ENCODE assay signal across 1 cellular context in the genomic region with DNA sequence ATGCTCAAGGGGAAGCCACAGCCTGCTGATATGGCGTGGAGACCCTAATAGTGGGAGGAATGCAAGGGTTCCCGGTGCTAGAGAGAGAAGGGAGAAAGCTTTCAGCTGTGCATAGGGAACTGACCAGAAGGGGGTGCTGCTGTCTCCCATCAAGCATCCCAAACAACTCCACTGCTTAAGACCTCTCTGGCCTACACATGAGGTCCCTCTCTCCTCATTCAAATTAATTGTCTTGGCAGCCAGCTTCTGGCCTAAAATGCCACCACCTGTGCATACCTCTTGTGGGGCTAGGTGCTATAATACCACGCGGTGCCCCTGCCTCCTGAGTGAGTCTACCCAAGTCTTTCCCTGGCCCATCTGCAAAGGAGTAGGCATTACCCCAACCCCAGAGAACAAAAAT.
TF ChIP-seq lines count a peak whose summit lies in the region.

No MANE protein-coding gene starts in this region.

TF ChIP-seq in H1, 55 proteins besides CTCF, POLR2A, EP300 and RAD21:
- TF ChIP-seq, protein P1, sequence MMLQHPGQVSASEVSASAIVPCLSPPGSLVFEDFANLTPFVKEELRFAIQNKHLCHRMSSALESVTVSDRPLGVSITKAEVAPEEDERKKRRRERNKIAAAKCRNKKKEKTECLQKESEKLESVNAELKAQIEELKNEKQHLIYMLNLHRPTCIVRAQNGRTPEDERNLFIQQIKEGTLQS (IDR thresholded peaks at IDR 0.05; ENCODE audit: insufficient read depth, low read depth, low read length): no peak
- TF ChIP-seq GTF2F1 (IDR thresholded peaks at IDR 0.05; ENCODE audit: borderline replicate concordance, low read depth, low read length): no peak
- no peak for TF ChIP-seq ZNF274 (IDR thresholded peaks at IDR 0.05; ENCODE audit: borderline replicate concordance, extremely low read depth, low read length)
- no peak for TF ChIP-seq RNF2 (IDR thresholded peaks at IDR 0.05; ENCODE audit: borderline replicate concordance, low read depth, low read length, missing control alignments, poor library complexity, severe bottlenecking)
- TF ChIP-seq, protein P2, sequence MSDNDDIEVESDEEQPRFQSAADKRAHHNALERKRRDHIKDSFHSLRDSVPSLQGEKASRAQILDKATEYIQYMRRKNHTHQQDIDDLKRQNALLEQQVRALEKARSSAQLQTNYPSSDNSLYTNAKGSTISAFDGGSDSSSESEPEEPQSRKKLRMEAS (IDR thresholded peaks at IDR 0.05): no peak
- no peak for TF ChIP-seq EGR1 (IDR thresholded peaks at IDR 0.05; ENCODE audit: borderline replicate concordance, low read depth, low read length)
- TF ChIP-seq SIX5 (IDR thresholded peaks at IDR 0.05; ENCODE audit: low read depth, low read length): no peak
- TF ChIP-seq FOSL1 (IDR thresholded peaks at IDR 0.05; ENCODE audit: insufficient read depth, low read depth, low read length): no peak
- TF ChIP-seq CBX8 (IDR thresholded peaks at IDR 0.05; ENCODE audit: borderline replicate concordance, low read depth, low read length): no peak
- peak; percentile 51 for TF ChIP-seq CREB1 (IDR thresholded peaks at IDR 0.05)
- 0 out of 2 replicates have a peak, but pooled peaks have one; percentile 14 for TF ChIP-seq GABPA (IDR thresholded peaks at IDR 0.05; ENCODE audit: borderline replicate concordance, insufficient read depth, low read length)
- no peak for TF ChIP-seq SP4 (IDR thresholded peaks at IDR 0.05; ENCODE audit: low read length)
- no peak for TF ChIP-seq SRF (IDR thresholded peaks at IDR 0.05; ENCODE audit: low read depth, low read length)
- TF ChIP-seq NANOG (IDR thresholded peaks at IDR 0.05; ENCODE audit: insufficient read depth, low read depth, low read length, poor library complexity, severe bottlenecking): no peak
- no peak for TF ChIP-seq POU5F1 (IDR thresholded peaks at IDR 0.05; ENCODE audit: low read depth, low read length)
- no peak for TF ChIP-seq BACH1 (IDR thresholded peaks at IDR 0.05; ENCODE audit: low read length)
- no peak for TF ChIP-seq CEBPB (IDR thresholded peaks at IDR 0.05; ENCODE audit: low read depth, low read length)
- TF ChIP-seq BCL11A (IDR thresholded peaks at IDR 0.05; ENCODE audit: low read depth in 2 of 2, low read length in 2 of 2): no peak
- no peak for TF ChIP-seq JUND (IDR thresholded peaks at IDR 0.05; ENCODE audit: low read length)
- no peak for TF ChIP-seq ASH2L (IDR thresholded peaks at IDR 0.05; ENCODE audit: low read length)
- no peak for TF ChIP-seq KDM5A (IDR thresholded peaks at IDR 0.05; ENCODE audit: low read length)
- 0 out of 2 replicates have a peak, but pooled peaks have one; percentile 16 for TF ChIP-seq TEAD4 (IDR thresholded peaks at IDR 0.05; ENCODE audit: low read depth, low read length)
- TF ChIP-seq, protein P3, sequence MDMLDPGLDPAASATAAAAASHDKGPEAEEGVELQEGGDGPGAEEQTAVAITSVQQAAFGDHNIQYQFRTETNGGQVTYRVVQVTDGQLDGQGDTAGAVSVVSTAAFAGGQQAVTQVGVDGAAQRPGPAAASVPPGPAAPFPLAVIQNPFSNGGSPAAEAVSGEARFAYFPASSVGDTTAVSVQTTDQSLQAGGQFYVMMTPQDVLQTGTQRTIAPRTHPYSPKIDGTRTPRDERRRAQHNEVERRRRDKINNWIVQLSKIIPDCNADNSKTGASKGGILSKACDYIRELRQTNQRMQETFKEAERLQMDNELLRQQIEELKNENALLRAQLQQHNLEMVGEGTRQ (IDR thresholded peaks at IDR 0.05; ENCODE audit: low read length): no peak
- no peak for TF ChIP-seq POLR2AphosphoS5 (IDR thresholded peaks at IDR 0.05; ENCODE audit: low read depth, low read length)
- TF ChIP-seq, protein P4, sequence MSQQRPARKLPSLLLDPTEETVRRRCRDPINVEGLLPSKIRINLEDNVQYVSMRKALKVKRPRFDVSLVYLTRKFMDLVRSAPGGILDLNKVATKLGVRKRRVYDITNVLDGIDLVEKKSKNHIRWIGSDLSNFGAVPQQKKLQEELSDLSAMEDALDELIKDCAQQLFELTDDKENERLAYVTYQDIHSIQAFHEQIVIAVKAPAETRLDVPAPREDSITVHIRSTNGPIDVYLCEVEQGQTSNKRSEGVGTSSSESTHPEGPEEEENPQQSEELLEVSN (IDR thresholded peaks at IDR 0.05): no peak
- 0 out of 2 replicates have a peak, but pooled peaks have one; percentile 24 for TF ChIP-seq YY1 (IDR thresholded peaks at IDR 0.05; ENCODE audit: low read depth, low read length)
